Comparison of ENCODE assay signal across 22 cellular contexts in genomic region chr2:237345891-237346640, GRCh38.
DNase-seq lines count a peak whose midpoint lies in the region; ATAC-seq and TF ChIP-seq lines count a peak whose summit lies in the region.
"Had no signal": no experiment of that assay in that cellular context is flagged by ENCODE, and none has a peak within 500 bp of the region (broad histone marks: within the 10 kb centered on the region; RNA-seq: fewer than 3 reads in every experiment).

No MANE protein-coding gene starts in this region.

- ATAC-seq in stimulated activated naive CD8-positive, alpha-beta T cell treated with anti-CD3 and anti-CD28 coated beads, Interleukin-15, amount 100 ng/mL, for 72 hours, result no peak
- no peak for ATAC-seq in stimulated activated naive CD8-positive, alpha-beta T cell treated with anti-CD3 and anti-CD28 coated beads, Interleukin-15, Interleukin-2, amounts not matched to agents 100 U/mL and 50 U/mL, for 24 hours
- no peak for ATAC-seq in esophagus mucosa
- ATAC-seq: Panc1 had no signal

- no peaks in the 10 kb centered on the region for H3K4me1 Mint-ChIP-seq in stimulated activated naive CD8-positive, alpha-beta T cell treated with anti-CD3 and anti-CD28 coated beads, Interleukin-15, amount 100 ng/mL, for 72 hours
- H3K4me1 Mint-ChIP-seq: neural crest cell had no signal

- no peaks in the 10 kb centered on the region for H3K9me3 ChIP-seq in vagina
- H3K9me3 ChIP-seq: esophagus squamous epithelium had no signal

- H3K27me3 ChIP-seq in vagina, result no peaks in the 10 kb centered on the region

- H3K9me3 Mint-ChIP-seq in stimulated activated naive CD8-positive, alpha-beta T cell treated with anti-CD3 and anti-CD28 coated beads, Interleukin-15, amount 100 ng/mL, for 72 hours, result no peaks in the 10 kb centered on the region
- H3K9me3 Mint-ChIP-seq: neural crest cell had no signal

- H3K27ac ChIP-seq in vagina, result peak overlapping the region; percentile 54
- H3K27ac ChIP-seq: SK-N-MC had no signal

- no peak for TF ChIP-seq CTCF in fibroblast of pulmonary artery (IDR thresholded peaks at IDR 0.05; ENCODE audit: low read length, missing control alignments)
- TF ChIP-seq CTCF in vagina (IDR thresholded peaks at IDR 0.05), result no peak

- intact Hi-C loops in vagina (cut with DNase I), result no loop called here

- peaks cover 7 to 40% of the 10 kb centered on the region in 2 donors for H3K36me3 ChIP-seq in vagina

- H3K4me3 ChIP-seq in fibroblast of pulmonary artery (replicated peaks; ENCODE audit: low read depth, low read length) (no peak overlapping the region), vagina (no peak overlapping the region)
- H3K4me3 ChIP-seq: esophagus squamous epithelium, SK-N-MC had no signal

- no peaks in the 10 kb centered on the region for H3K27me3 Mint-ChIP-seq in stimulated activated naive CD8-positive, alpha-beta T cell treated with anti-CD3 and anti-CD28 coated beads, Interleukin-15, amount 100 ng/mL, for 72 hours
- H3K27me3 Mint-ChIP-seq: activated naive CD8-positive, alpha-beta T cell had no signal

- peak overlapping the region; percentile 59 to 91 for H3K27ac Mint-ChIP-seq in stimulated activated naive CD8-positive, alpha-beta T cell treated with anti-CD3 and anti-CD28 coated beads, Interleukin-15, amount 100 ng/mL, for 72 hours
- H3K27ac Mint-ChIP-seq: activated naive CD8-positive, alpha-beta T cell had no signal

- no peak for TF ChIP-seq POLR2A in vagina (IDR thresholded peaks at IDR 0.05)

- H3K4me1 ChIP-seq in vagina, result peaks cover 12% of the 10 kb centered on the region

- no peak overlapping the region for H3K4me3 Mint-ChIP-seq in stimulated activated naive CD8-positive, alpha-beta T cell treated with anti-CD3 and anti-CD28 coated beads, Interleukin-15, amount 100 ng/mL, for 72 hours
- H3K4me3 Mint-ChIP-seq: activated naive CD8-positive, alpha-beta T cell; neural crest cell had no signal

- DNase-seq in stimulated activated naive CD8-positive, alpha-beta T cell treated with anti-CD3 and anti-CD28 coated beads, Interleukin-15, amount 100 ng/mL, for 72 hours, result no peak
- no peak for DNase-seq in stimulated activated naive CD8-positive, alpha-beta T cell treated with anti-CD3 and anti-CD28 coated beads, Interleukin-15, Interleukin-2, amounts not matched to agents 100 U/mL and 50 U/mL, for 24 hours
- DNase-seq in NCI-H69 (lab: John Stamatoyannopoulos, UW) (peak; percentile 48), fibroblast of pulmonary artery (ENCODE audit: low read depth) (peak; percentile 23), vagina (ENCODE audit: extremely low spot score in 2 of 2) (peak; percentile 28 to 60), NCI-H82 (lab: John Stamatoyannopoulos, UW) (no peak)
- DNase-seq in activated CD8-positive, alpha-beta memory T cell treated with anti-CD3 and anti-CD28 coated beads, Interleukin-2, amount 50 U/mL, for 48 hours, result no peak
- DNase-seq: activated CD4-positive, alpha-beta T cell treated with anti-CD3 and anti-CD28 coated beads, Interleukin-2, amount 50 U/mL, for 1 hour; caudate nucleus; COR-L47; esophagus squamous epithelium; GF-D8; hypothalamus; kidney; NCI-H2029 treated with DMSO at 0.1 percent for 48 hours; retina; stimulated activated CD4-positive, alpha-beta T cell treated with anti-CD3 and anti-CD28 coated beads, Interleukin-1b, Interleukin-23, amount 100 ng/mL, for 48 hours had no signal

Comparison
In these comparisons a context has a peak if more than half of its experiments do, and no peak if none do; other contexts are left out.
1. DNase-seq: peak in NCI-H69 (single experiment), fibroblast of pulmonary artery (single experiment) and vagina (2 of 2); none in stimulated activated naive CD8-positive, alpha-beta T cell treated with anti-CD3 and anti-CD28 coated beads, Interleukin-15, amount 100 ng/mL, for 72 hours (0 of 2), stimulated activated naive CD8-positive, alpha-beta T cell treated with anti-CD3 and anti-CD28 coated beads, Interleukin-15, Interleukin-2, amounts not matched to agents 100 U/mL and 50 U/mL, for 24 hours (single experiment), NCI-H82 (single experiment) and activated CD8-positive, alpha-beta memory T cell treated with anti-CD3 and anti-CD28 coated beads, Interleukin-2, amount 50 U/mL, for 48 hours (single experiment).